14 cellular contexts compared by ENCODE assay signal in the genomic region with DNA sequence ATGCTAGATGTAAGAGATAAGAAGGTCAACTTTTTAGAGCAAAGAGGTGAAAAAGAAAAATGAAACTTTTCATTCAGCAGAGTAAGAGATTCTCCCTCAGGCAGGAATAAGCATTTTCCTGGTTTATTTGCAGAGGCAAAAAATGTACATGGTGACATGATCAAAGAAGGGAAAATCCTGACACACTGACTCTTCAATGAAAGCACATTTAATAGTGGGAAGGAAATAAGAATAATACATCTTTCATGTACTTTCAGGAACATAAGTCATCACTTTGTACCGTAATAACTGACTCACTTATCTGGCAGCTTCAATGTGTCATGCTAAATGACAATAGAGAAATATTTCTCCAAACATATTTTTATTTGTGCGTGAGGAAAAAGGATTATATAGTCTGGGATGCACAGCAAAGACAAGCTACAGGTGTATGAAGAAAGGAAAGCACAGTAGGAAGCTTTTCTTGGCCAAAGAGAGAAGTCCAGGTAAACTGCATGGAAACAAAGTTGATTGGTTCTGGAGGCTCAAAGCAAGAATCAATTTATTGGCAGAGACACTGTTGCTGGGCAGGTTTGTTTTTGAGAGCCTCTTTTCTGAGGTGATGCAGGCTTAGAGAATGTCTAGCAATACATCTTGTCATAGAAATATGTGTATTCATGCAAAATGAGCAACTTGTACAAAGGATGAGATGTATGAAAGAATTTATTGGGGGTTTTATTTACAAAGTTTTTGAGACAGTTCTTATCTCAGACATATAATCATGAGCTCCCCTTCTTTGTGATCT.
DNase-seq lines count a peak whose midpoint lies in the region; ATAC-seq and TF ChIP-seq lines count a peak whose summit lies in the region.
"Had no signal": no experiment of that assay in that cellular context is flagged by ENCODE, and none has a peak within 500 bp of the region (broad histone marks: within the 10 kb centered on the region; RNA-seq: fewer than 3 reads in every experiment).

No MANE protein-coding gene starts in this region.

- H3K27ac ChIP-seq in SU-DHL-6 (ENCODE audit: low read depth, low read length) (no peak overlapping the region), fibroblast of lung (ENCODE audit: insufficient read depth, low read length) (no peak overlapping the region), right lobe of liver (no peak overlapping the region)
- H3K27ac ChIP-seq: sigmoid colon had no signal

- TF ChIP-seq CTCF in SU-DHL-6 (IDR thresholded peaks at IDR 0.05; ENCODE audit: insufficient read depth, low read length, poor library complexity, severe bottlenecking) = no peak
- TF ChIP-seq CTCF in fibroblast of lung (conservative IDR thresholded peaks at IDR 0.05 in 1 of 2, IDR thresholded peaks at IDR 0.05 in 1 of 2; ENCODE audit: low read depth in 1 of 2, low read length in 2 of 2) = no peak
- TF ChIP-seq CTCF in right lobe of liver (IDR thresholded peaks at IDR 0.05) = no peak
- TF ChIP-seq CTCF in omental fat pad (IDR thresholded peaks at IDR 0.05) = no peak

- H3K4me3 ChIP-seq in SU-DHL-6 (ENCODE audit: insufficient read depth, low read length, poor library complexity, severe bottlenecking) = no peak overlapping the region
- H3K4me3 ChIP-seq in fibroblast of lung (replicated peaks in 1 of 4; ENCODE audit: control extremely low read depth in 1 of 4, insufficient read depth in 1 of 4, low read depth in 3 of 4, low read length in 4 of 4) = no peak overlapping the region
- H3K4me3 ChIP-seq in right lobe of liver = no peak overlapping the region
- H3K4me3 ChIP-seq: sigmoid colon had no signal

- ATAC-seq in right lobe of liver = no peak
- ATAC-seq in omental fat pad (ENCODE audit: low FRiP score) = no peak
- ATAC-seq: natural killer cell had no signal

- H3K27me3 ChIP-seq in SU-DHL-6 (ENCODE audit: low read length) = no peaks in the 10 kb centered on the region
- no peaks in the 10 kb centered on the region for H3K27me3 ChIP-seq in fibroblast of lung (ENCODE audit: control insufficient read depth, insufficient read depth, low read length)
- no peaks in the 10 kb centered on the region for H3K27me3 ChIP-seq in right lobe of liver
- H3K27me3 ChIP-seq: sigmoid colon had no signal

- WGBS in right lobe of liver (ENCODE audit: insufficient coverage, low coverage, low lambda C conversion rate, missing lambda C conversion rate) = 32% methylated on average over 2 of the region's 2 CpGs

- H3K36me3 ChIP-seq in SU-DHL-6 (ENCODE audit: low read length) (no peaks in the 10 kb centered on the region), fibroblast of lung (ENCODE audit: control insufficient read depth, insufficient read depth, low read length) (no peaks in the 10 kb centered on the region), right lobe of liver (no peaks in the 10 kb centered on the region)
- H3K36me3 ChIP-seq: sigmoid colon had no signal

- H3K9me2 ChIP-seq in SU-DHL-6 (replicated peaks; ENCODE audit: insufficient read depth, low read length) = no peaks in the 10 kb centered on the region

- DNase-seq in DMS53 (lab: John Stamatoyannopoulos, UW) = peak; percentile 4
- DNase-seq in DMS53 treated with DMSO at 0.1 percent for 48 hours (lab: John Stamatoyannopoulos, UW; ENCODE audit: unreplicated experiment) = no peak
- DNase-seq in fibroblast of lung (ENCODE audit: low read depth in 2 of 2) = peak; percentile 26 to 75
- no peak for DNase-seq in activated gamma-delta T cell treated with Interleukin-2 at 50 U/mL for 16 hours
- no peak for DNase-seq in right lobe of liver
- DNase-seq in NCI-H187 treated with DMSO at 0.1 percent for 48 hours (lab: John Stamatoyannopoulos, UW) = no peak
- no peak for DNase-seq in omental fat pad (ENCODE audit: low spot score)
- DNase-seq: activated naive CD4-positive, alpha-beta T cell treated with anti-CD3 and anti-CD28 coated beads, Interleukin-2, amount 50 U/mL, for 16 hours; CD4-positive, alpha-beta memory T cell; natural killer cell; sigmoid colon; stimulated activated naive CD4-positive, alpha-beta T cell treated with Interleukin-2 at 50 U/mL for 16 hours; T-helper 1 cell had no signal

- TF ChIP-seq POLR2A in right lobe of liver (IDR thresholded peaks at IDR 0.05) = no peak

- no peaks in the 10 kb centered on the region for H3K4me1 ChIP-seq in fibroblast of lung (ENCODE audit: control insufficient read depth, extremely low read depth, insufficient read depth, low read length)
- no peaks in the 10 kb centered on the region for H3K4me1 ChIP-seq in right lobe of liver
- H3K4me1 ChIP-seq: sigmoid colon had no signal

- H3F3A ChIP-seq in SU-DHL-6 (ENCODE audit: insufficient read depth) = no peaks in the 10 kb centered on the region

- H3K9ac ChIP-seq in SU-DHL-6 (ENCODE audit: low read length) = no peak overlapping the region
- no peak overlapping the region for H3K9ac ChIP-seq in fibroblast of lung (ENCODE audit: insufficient read depth, low read length)

- intact Hi-C loops in right lobe of liver (cut with DNase I) = no loop called here

- H3K79me2 ChIP-seq in SU-DHL-6 (ENCODE audit: insufficient read depth, low read length) = no peaks in the 10 kb centered on the region
- no peaks in the 10 kb centered on the region for H3K79me2 ChIP-seq in fibroblast of lung (ENCODE audit: control insufficient read depth, insufficient read depth, low read length)

- H2AFZ ChIP-seq in SU-DHL-6 (ENCODE audit: low read depth, low read length, severe bottlenecking) = peak overlapping the region; percentile 29
- no peak overlapping the region for H2AFZ ChIP-seq in fibroblast of lung (ENCODE audit: low read length)

- H3K9me3 ChIP-seq in SU-DHL-6 (ENCODE audit: insufficient read depth, low read length) (no peaks in the 10 kb centered on the region), fibroblast of lung (ENCODE audit: control insufficient read depth, insufficient read depth, low read depth, low read length) (no peaks in the 10 kb centered on the region), right lobe of liver (no peaks in the 10 kb centered on the region)
- H3K9me3 ChIP-seq: sigmoid colon had no signal

- no peak overlapping the region for H3K4me2 ChIP-seq in SU-DHL-6 (ENCODE audit: low read depth, low read length, poor library complexity, severe bottlenecking)
- no peak overlapping the region for H3K4me2 ChIP-seq in fibroblast of lung (ENCODE audit: extremely low read depth, insufficient read depth, low read length)

- H4K20me1 ChIP-seq in SU-DHL-6 (ENCODE audit: low read depth, low read length) (no peaks in the 10 kb centered on the region), fibroblast of lung (ENCODE audit: control insufficient read depth, extremely low read depth, insufficient read depth, low read length) (no peaks in the 10 kb centered on the region)

Comparison
In these comparisons a context has a peak if more than half of its experiments do, and no peak if none do; other contexts are left out.
1. DNase-seq: peak in DMS53 (single experiment) and fibroblast of lung (2 of 2); none in DMS53 treated with DMSO at 0.1 percent for 48 hours (single experiment), activated gamma-delta T cell treated with Interleukin-2 at 50 U/mL for 16 hours (single experiment), right lobe of liver (0 of 3), NCI-H187 treated with DMSO at 0.1 percent for 48 hours (single experiment) and omental fat pad (single experiment).